ENCODE assay signal across 8 cellular contexts in the genomic region with DNA sequence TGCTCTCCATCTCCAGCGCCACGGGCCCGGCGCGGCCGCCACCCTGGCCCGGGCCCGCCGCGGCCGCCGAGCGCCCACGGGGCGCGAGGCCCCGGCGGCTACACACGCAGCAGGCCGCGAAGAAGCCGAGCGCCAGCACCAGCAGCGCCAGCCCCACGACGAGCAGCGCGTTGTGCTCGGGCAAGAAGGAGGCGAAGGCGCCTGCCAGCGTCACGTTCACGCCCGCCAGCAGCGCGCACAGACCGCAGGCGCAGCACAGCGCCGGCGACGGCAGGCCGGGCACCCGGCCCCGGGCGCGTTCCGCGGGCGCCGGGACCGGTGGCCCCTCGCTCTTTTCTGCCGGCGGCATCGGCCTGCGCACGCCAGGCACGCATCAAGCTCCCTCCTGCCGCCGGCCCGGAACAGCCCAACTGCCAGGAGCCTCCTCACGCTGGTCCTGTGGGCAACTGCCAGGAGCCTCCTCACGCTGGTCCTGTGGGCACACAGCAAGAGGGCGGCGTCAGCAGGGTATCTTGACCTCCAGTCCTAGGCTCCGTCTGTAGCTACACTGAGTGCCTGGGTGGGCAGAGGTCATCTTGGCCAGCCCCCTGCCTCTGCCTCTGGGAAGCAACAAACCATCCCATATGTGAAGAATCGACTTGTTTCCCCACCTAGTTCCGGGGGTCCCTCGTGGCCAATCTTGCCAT. TPM values are rescaled to one million over a fixed set of nuclear protein-coding genes. Genes with fewer than 3 reads are reported as not detected.
A peak's percentile ranks its signal among the peaks of the same experiment; 100 is the strongest.
DNase-seq lines count a peak whose midpoint lies in the region; ATAC-seq and FAIRE-seq lines count a peak whose summit lies in the region.

No MANE protein-coding gene starts in this region.

- H3K4me1 Mint-ChIP-seq in effector memory CD8-positive, alpha-beta T cell (ENCODE audit: low read depth in 2 of 2) = peaks cover 5% of the 10 kb centered on the region in 2 donors

- peaks cover 42% of the 10 kb centered on the region for H3K27me3 ChIP-seq in mononuclear cell (ENCODE audit: insufficient read depth, low read length)
- peaks cover 0 to 26% (median 14%) of the 10 kb centered on the region in 5 donors for H3K27me3 ChIP-seq in subcutaneous abdominal adipose tissue (ENCODE audit: control insufficient read depth in 5 of 5, insufficient read depth in 4 of 5, low read length in 5 of 5)
- peaks cover 27% of the 10 kb centered on the region for H3K27me3 ChIP-seq in SJCRH30

- H3K27me3 Mint-ChIP-seq in effector memory CD8-positive, alpha-beta T cell = peaks cover 11 to 12% of the 10 kb centered on the region in 2 donors

- H3K9me3 ChIP-seq in mononuclear cell (ENCODE audit: low read depth, low read length) (no peaks in the 10 kb centered on the region), subcutaneous abdominal adipose tissue (ENCODE audit: control insufficient read depth in 5 of 5, low read length in 5 of 5) (no peaks in the 10 kb centered on the region), SJCRH30 (replicated peaks) (peaks cover 8% of the 10 kb centered on the region; the same call in 1 of the 2 replicates)

- H3K9ac ChIP-seq in subcutaneous abdominal adipose tissue (ENCODE audit: low read length in 5 of 5) = peak overlapping the region in 3 of 5 donors; percentile 16 to 38 (median 22)

- no peaks in the 10 kb centered on the region for H3K9me3 Mint-ChIP-seq in effector memory CD8-positive, alpha-beta T cell

- peak; percentile 82 for ATAC-seq in effector memory CD8-positive, alpha-beta T cell (replicated peaks)
- ATAC-seq in GM19324 (IDR thresholded peaks at IDR 0.05; ENCODE audit: low FRiP score, unreplicated experiment) = no peak

- H3K4me3 ChIP-seq in mononuclear cell (ENCODE audit: low read length) = peak overlapping the region; percentile 16
- peak overlapping the region in 4 of 5 donors; percentile 14 to 61 (median 52) for H3K4me3 ChIP-seq in subcutaneous abdominal adipose tissue (ENCODE audit: low read depth in 1 of 5, low read length in 5 of 5)
- H3K4me3 ChIP-seq in SJCRH30 = no peak overlapping the region

- H3K4me3 Mint-ChIP-seq in effector memory CD8-positive, alpha-beta T cell = peak overlapping the region; percentile 76 to 82

- H3K36me3 Mint-ChIP-seq in effector memory CD8-positive, alpha-beta T cell (ENCODE audit: insufficient read depth) = no peaks in the 10 kb centered on the region

- H3K36me3 ChIP-seq in subcutaneous abdominal adipose tissue (ENCODE audit: control insufficient read depth in 5 of 5, insufficient read depth in 5 of 5, low read length in 5 of 5) = no peaks in the 10 kb centered on the region
- no peaks in the 10 kb centered on the region for H3K36me3 ChIP-seq in SJCRH30

- H3K27ac ChIP-seq in subcutaneous abdominal adipose tissue (ENCODE audit: low read depth, low read length) = no peak overlapping the region
- H3K27ac ChIP-seq in SJCRH30 = no peak overlapping the region

- FAIRE-seq in HTR-8/SVneo (lab: Jason Lieb, UNC) = peak; percentile 16

- peaks cover 13% of the 10 kb centered on the region for H3K4me1 ChIP-seq in mononuclear cell (ENCODE audit: insufficient read depth, low read length)
- H3K4me1 ChIP-seq in subcutaneous abdominal adipose tissue (ENCODE audit: control insufficient read depth in 5 of 5, insufficient read depth in 5 of 5, low read length in 5 of 5) = peaks cover 0 to 13% (median 9%) of the 10 kb centered on the region in 5 donors
- H3K4me1 ChIP-seq in SJCRH30 = no peaks in the 10 kb centered on the region

- H3K27ac Mint-ChIP-seq in effector memory CD8-positive, alpha-beta T cell = peak overlapping the region; percentile 90 to 93

- peak; percentile 48 for DNase-seq in Ammon's horn (ENCODE audit: low spot score)
- no peak for DNase-seq in HTR-8/SVneo (ENCODE audit: insufficient read length, low spot score)
- DNase-seq in activated CD8-positive, alpha-beta memory T cell treated with anti-CD3 and anti-CD28 coated beads for 1 hour (ENCODE audit: extremely low read depth in 1 of 2, low read depth in 1 of 2) = peak; percentile 6 to 30
- peak; percentile 56 to 68 (median 57) for DNase-seq in effector memory CD8-positive, alpha-beta T cell
- no peak for DNase-seq in SJCRH30

RNA-seq across cellular contexts. Expression of a gene that starts 18.1 kb away (rescaled TPM):
- total RNA-seq in mononuclear cell = 0.10 TPM
- 0.12 and 0.25 TPM in 2 replicates for total RNA-seq in SJCRH30 (2014; rRNA removed; shearing (Covaris generic))

RNA-seq across cellular contexts. Expression of a gene that starts 43.7 kb away (rescaled TPM):
- total RNA-seq in mononuclear cell = not detected
- not detected in 2 replicates for total RNA-seq in SJCRH30 (2014; rRNA removed; shearing (Covaris generic))

Comparison
In these comparisons a context has a peak if more than half of its experiments do, and no peak if none do; other contexts are left out.
1. DNase-seq: peak in Ammon's horn (single experiment), activated CD8-positive, alpha-beta memory T cell treated with anti-CD3 and anti-CD28 coated beads for 1 hour (2 of 2) and effector memory CD8-positive, alpha-beta T cell (3 of 3); none in HTR-8/SVneo (single experiment) and SJCRH30 (0 of 2).